Comparison of ENCODE assay signal across 24 cellular contexts in genomic region chr19:32256341-32256975, GRCh38.
DNase-seq lines count a peak whose midpoint lies in the region; TF ChIP-seq lines count a peak whose summit lies in the region.
"Had no signal": no experiment of that assay in that cellular context is flagged by ENCODE, and none has a peak within 500 bp of the region (broad histone marks: within the 10 kb centered on the region; RNA-seq: fewer than 3 reads in every experiment).

No MANE protein-coding gene starts in this region.

- H3K9me3 ChIP-seq in esophagus muscularis mucosa: no peaks in the 10 kb centered on the region
- H3K9me3 ChIP-seq: BE2C, BLaER1 had no signal

- H3K27me3 ChIP-seq in esophagus muscularis mucosa: peaks cover 0 to 12% (median 0%) of the 10 kb centered on the region in 4 donors
- H3K27me3 ChIP-seq: BE2C, BLaER1 had no signal

- H3K27me3 Mint-ChIP-seq in nephron progenitor cell (ENCODE audit: low read depth, poor library complexity): no peaks in the 10 kb centered on the region
- H3K27me3 Mint-ChIP-seq: CD4-positive, CD25-positive, alpha-beta regulatory T cell had no signal

- no peak for TF ChIP-seq POLR2A in esophagus muscularis mucosa (IDR thresholded peaks at IDR 0.05; ENCODE audit: low read depth)

- peak overlapping the region; percentile 75 for H3K27ac Mint-ChIP-seq in nephron progenitor cell
- H3K27ac Mint-ChIP-seq: CD14-positive monocyte; CD4-positive, alpha-beta memory T cell; CD4-positive, CD25-positive, alpha-beta regulatory T cell; CD8-positive, alpha-beta memory T cell had no signal

- peaks cover 7% of the 10 kb centered on the region for H3K9me3 Mint-ChIP-seq in nephron progenitor cell

- no peaks in the 10 kb centered on the region for H3K36me3 Mint-ChIP-seq in nephron progenitor cell (ENCODE audit: low read depth)
- H3K36me3 Mint-ChIP-seq: CD14-positive monocyte; CD4-positive, alpha-beta memory T cell; CD4-positive, CD25-positive, alpha-beta regulatory T cell; CD8-positive, alpha-beta memory T cell had no signal

- H3K4me1 Mint-ChIP-seq in nephron progenitor cell: peaks cover 26% of the 10 kb centered on the region
- H3K4me1 Mint-ChIP-seq: CD4-positive, alpha-beta memory T cell; CD4-positive, CD25-positive, alpha-beta regulatory T cell; CD8-positive, alpha-beta memory T cell had no signal

- intact Hi-C loops in esophagus muscularis mucosa (cut with DNase I): no loop called here

- TF ChIP-seq CTCF in esophagus muscularis mucosa (IDR thresholded peaks at IDR 0.05) (no peak), nephron progenitor cell (IDR thresholded peaks at IDR 0.05) (no peak)

- peak; percentile 78 for DNase-seq in esophagus muscularis mucosa (ENCODE audit: extremely low spot score)
- DNase-seq in nephron progenitor cell: no peak
- DNase-seq in ureter (ENCODE audit: low spot score): peak; percentile 35
- no peak for DNase-seq in Kasumi-1 (lab: John Stamatoyannopoulos, UW)
- no peak for DNase-seq in NCI-H774 (lab: John Stamatoyannopoulos, UW)
- no peak for DNase-seq in NCI-H2029 treated with DMSO at 0.1 percent for 48 hours (lab: John Stamatoyannopoulos, UW)
- DNase-seq: 8988T; ACHN; BE2C; C1 segment of cervical spinal cord; CD4-positive, alpha-beta memory T cell; CD4-positive, CD25-positive, alpha-beta regulatory T cell; CD8-positive, alpha-beta memory T cell; COR-L47; DMS 273 treated with DMSO at 0.1 percent for 48 hours; DMS153; DMS53; DMS79; DND-41; EL; GDM1 had no signal

- 74% methylated on average over 15 of the region's 15 CpGs for WGBS in esophagus muscularis mucosa

- TF ChIP-seq EP300 in esophagus muscularis mucosa (IDR thresholded peaks at IDR 0.05): no peak

- no peak overlapping the region for H3K27ac ChIP-seq in esophagus muscularis mucosa (replicated peaks in 1 of 4)
- H3K27ac ChIP-seq: BLaER1 had no signal

- no peak overlapping the region for H3K4me3 ChIP-seq in esophagus muscularis mucosa
- H3K4me3 ChIP-seq: BLaER1, GM12878 had no signal

- H3K36me3 ChIP-seq in esophagus muscularis mucosa: no peaks in the 10 kb centered on the region
- H3K36me3 ChIP-seq: BE2C, BLaER1 had no signal

- H3K4me1 ChIP-seq in esophagus muscularis mucosa: no peaks in the 10 kb centered on the region
- H3K4me1 ChIP-seq: BE2C, BLaER1 had no signal

- H3K4me3 Mint-ChIP-seq in nephron progenitor cell: no peak overlapping the region
- H3K4me3 Mint-ChIP-seq: CD4-positive, alpha-beta memory T cell; CD4-positive, CD25-positive, alpha-beta regulatory T cell; CD8-positive, alpha-beta memory T cell had no signal

Comparison
In these comparisons a context has a peak if more than half of its experiments do, and no peak if none do; other contexts are left out.
1. DNase-seq: peak in esophagus muscularis mucosa (single experiment) and ureter (single experiment); none in nephron progenitor cell (single experiment), Kasumi-1 (0 of 2), NCI-H774 (single experiment) and NCI-H2029 treated with DMSO at 0.1 percent for 48 hours (single experiment).